20 cellular contexts compared by ENCODE assay signal in genomic region chr3:170109579-170110293, GRCh38.
DNase-seq lines count a peak whose midpoint lies in the region; ATAC-seq lines count a peak whose summit lies in the region.
"Had no signal": no experiment of that assay in that cellular context is flagged by ENCODE, and none has a peak within 500 bp of the region (broad histone marks: within the 10 kb centered on the region; RNA-seq: fewer than 3 reads in every experiment).

No MANE protein-coding gene starts in this region.

- no peak for ATAC-seq in activated naive CD8-positive, alpha-beta T cell treated with anti-CD3 and anti-CD28 coated beads, Interleukin-2, amount 10 ng/mL, durations not matched to agents 7 days and 5 days (ENCODE audit: low read depth)
- no peak for ATAC-seq in natural killer cell treated with Interleukin-12 subunit alpha and Interleukin-12 subunit beta and Interleukin-15 and Interleukin-18, amount 100 ng/mL, for 72 hours
- ATAC-seq: heart right ventricle had no signal

- H3K4me3 Mint-ChIP-seq in activated T-cell treated with anti-CD3 and anti-CD28 coated beads, Interleukin-2, amount 50 U/mL, for 24 hours, result no peak overlapping the region
- no peak overlapping the region for H3K4me3 Mint-ChIP-seq in activated naive CD8-positive, alpha-beta T cell treated with anti-CD3 and anti-CD28 coated beads, Interleukin-2, amount 10 ng/mL, durations not matched to agents 7 days and 5 days
- H3K4me3 Mint-ChIP-seq in natural killer cell treated with Interleukin-12 subunit alpha and Interleukin-12 subunit beta and Interleukin-15 and Interleukin-18, amount 100 ng/mL, for 72 hours, result no peak overlapping the region
- H3K4me3 Mint-ChIP-seq: mesothelial cell of epicardium, neural progenitor cell had no signal

- peak overlapping the region; percentile 49 for H3K27ac Mint-ChIP-seq in activated T-cell treated with anti-CD3 and anti-CD28 coated beads, Interleukin-2, amount 50 U/mL, for 24 hours
- H3K27ac Mint-ChIP-seq in activated naive CD8-positive, alpha-beta T cell treated with anti-CD3 and anti-CD28 coated beads, Interleukin-2, amount 10 ng/mL, durations not matched to agents 7 days and 5 days, result peak overlapping the region; percentile 37
- H3K27ac Mint-ChIP-seq in natural killer cell treated with Interleukin-12 subunit alpha and Interleukin-12 subunit beta and Interleukin-15 and Interleukin-18, amount 100 ng/mL, for 72 hours, result peak overlapping the region; percentile 6 to 31
- H3K27ac Mint-ChIP-seq: mesothelial cell of epicardium, neural progenitor cell had no signal

- POLR2A ChIA-PET in activated naive CD8-positive, alpha-beta T cell treated with anti-CD3 and anti-CD28 coated beads, Interleukin-2, amount 10 ng/mL, durations not matched to agents 7 days and 5 days (lab: Charles Lee), result no interaction called here

- H3K36me3 Mint-ChIP-seq in activated T-cell treated with anti-CD3 and anti-CD28 coated beads, Interleukin-2, amount 50 U/mL, for 24 hours (ENCODE audit: low read depth), result peaks cover 87% of the 10 kb centered on the region
- peaks cover 32% of the 10 kb centered on the region for H3K36me3 Mint-ChIP-seq in activated naive CD8-positive, alpha-beta T cell treated with anti-CD3 and anti-CD28 coated beads, Interleukin-2, amount 10 ng/mL, durations not matched to agents 7 days and 5 days
- H3K36me3 Mint-ChIP-seq in natural killer cell treated with Interleukin-12 subunit alpha and Interleukin-12 subunit beta and Interleukin-15 and Interleukin-18, amount 100 ng/mL, for 72 hours, result peaks cover 15% of the 10 kb centered on the region

- no peak for DNase-seq in activated T-cell treated with anti-CD3 and anti-CD28 coated beads, Interleukin-2, amount 50 U/mL, for 24 hours
- DNase-seq in activated T-cell treated with anti-CD3 and anti-CD28 coated beads, Interleukin-2, amount 50 U/mL, for 1 hour, result no peak
- peak; percentile 19 for DNase-seq in MV-4-11 (lab: John Stamatoyannopoulos, UW)
- no peak for DNase-seq in activated naive CD8-positive, alpha-beta T cell treated with anti-CD3 and anti-CD28 coated beads, Interleukin-2, amount 10 ng/mL, durations not matched to agents 7 days and 5 days
- DNase-seq in natural killer cell treated with Interleukin-12 subunit alpha and Interleukin-12 subunit beta and Interleukin-15 and Interleukin-18, amount 100 ng/mL, for 72 hours (ENCODE audit: low spot score), result no peak
- DNase-seq in midbrain (lab: John Stamatoyannopoulos, UW), result no peak
- no peak for DNase-seq in hypothalamus (lab: John Stamatoyannopoulos, UW)
- no peak for DNase-seq in NK-92 (lab: John Stamatoyannopoulos, UW; ENCODE audit: unreplicated experiment)
- DNase-seq: anterior cingulate cortex, GDM1, H7, heart right ventricle, left lung, NCI-H1092 treated with DMSO at 0.1 percent for 48 hours, NCI-H2029 treated with DMSO at 0.1 percent for 48 hours, NCI-H345, NCI-H82, SHP77 had no signal

- H3K4me1 Mint-ChIP-seq in activated T-cell treated with anti-CD3 and anti-CD28 coated beads, Interleukin-2, amount 50 U/mL, for 24 hours (ENCODE audit: low read depth), result peaks cover 27% of the 10 kb centered on the region
- H3K4me1 Mint-ChIP-seq in activated naive CD8-positive, alpha-beta T cell treated with anti-CD3 and anti-CD28 coated beads, Interleukin-2, amount 10 ng/mL, durations not matched to agents 7 days and 5 days, result peaks cover 9% of the 10 kb centered on the region
- H3K4me1 Mint-ChIP-seq in natural killer cell treated with Interleukin-12 subunit alpha and Interleukin-12 subunit beta and Interleukin-15 and Interleukin-18, amount 100 ng/mL, for 72 hours (ENCODE audit: low read depth in 2 of 2), result peaks cover 17 to 20% of the 10 kb centered on the region in 2 donors
- H3K4me1 Mint-ChIP-seq: mesothelial cell of epicardium, neural progenitor cell had no signal

- no peaks in the 10 kb centered on the region for H3K27me3 Mint-ChIP-seq in activated T-cell treated with anti-CD3 and anti-CD28 coated beads, Interleukin-2, amount 50 U/mL, for 24 hours
- H3K27me3 Mint-ChIP-seq in activated naive CD8-positive, alpha-beta T cell treated with anti-CD3 and anti-CD28 coated beads, Interleukin-2, amount 10 ng/mL, durations not matched to agents 7 days and 5 days, result no peaks in the 10 kb centered on the region
- H3K27me3 Mint-ChIP-seq in natural killer cell treated with Interleukin-12 subunit alpha and Interleukin-12 subunit beta and Interleukin-15 and Interleukin-18, amount 100 ng/mL, for 72 hours, result no peaks in the 10 kb centered on the region

- H3K9me3 Mint-ChIP-seq in activated T-cell treated with anti-CD3 and anti-CD28 coated beads, Interleukin-2, amount 50 U/mL, for 24 hours, result no peaks in the 10 kb centered on the region
- H3K9me3 Mint-ChIP-seq in activated naive CD8-positive, alpha-beta T cell treated with anti-CD3 and anti-CD28 coated beads, Interleukin-2, amount 10 ng/mL, durations not matched to agents 7 days and 5 days, result no peaks in the 10 kb centered on the region
- no peaks in the 10 kb centered on the region for H3K9me3 Mint-ChIP-seq in natural killer cell treated with Interleukin-12 subunit alpha and Interleukin-12 subunit beta and Interleukin-15 and Interleukin-18, amount 100 ng/mL, for 72 hours
- H3K9me3 Mint-ChIP-seq: mesothelial cell of epicardium, neural progenitor cell had no signal
